ENCODE assay signal across 8 cellular contexts in the genomic region with DNA sequence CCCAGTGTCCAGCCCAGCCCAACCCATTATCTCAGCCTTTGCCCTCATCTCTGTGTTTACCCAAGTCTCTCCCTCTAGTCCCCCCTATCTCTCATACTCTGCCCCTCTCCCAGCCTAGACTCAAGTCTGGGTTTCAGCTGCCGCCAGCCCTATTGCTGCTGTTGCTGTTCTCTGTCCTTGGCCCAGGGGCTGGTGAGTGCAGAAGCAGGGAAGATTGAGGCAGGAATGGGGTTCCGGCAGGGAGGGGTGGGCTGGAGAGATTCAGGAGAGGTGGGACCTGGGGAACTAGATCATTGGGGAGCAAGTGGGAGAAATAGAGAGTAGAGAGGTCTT. TPM values are rescaled to one million over a fixed set of nuclear protein-coding genes. Genes with fewer than 3 reads are reported as not detected.
DNase-seq lines count a peak whose midpoint lies in the region; ATAC-seq and TF ChIP-seq lines count a peak whose summit lies in the region.

No MANE protein-coding gene starts in this region.

- H3K9me3 Mint-ChIP-seq in Calu3 (ENCODE audit: low read depth, unreplicated experiment), result no peaks in the 10 kb centered on the region
- H3K9me3 Mint-ChIP-seq in progenitor cell of endocrine pancreas (ENCODE audit: low read depth), result no peaks in the 10 kb centered on the region

- intact Hi-C loops in Calu3 (cut with micrococcal nuclease; ENCODE audit: unreplicated experiment), result loop anchor here (2.0 kb wide), 1 partner anchor 15 kb away; the partner anchor contains the start of gene HINT2

- H3K27ac ChIP-seq in Peyer's patch, result peak overlapping the region; percentile 88 to 98 (median 96)

- H3K36me3 ChIP-seq in Peyer's patch, result no peaks in the 10 kb centered on the region

- H3K4me3 Mint-ChIP-seq in Calu3 (ENCODE audit: low read depth, unreplicated experiment), result peak overlapping the region; percentile 89
- H3K4me3 Mint-ChIP-seq in progenitor cell of endocrine pancreas (ENCODE audit: low read depth), result peak overlapping the region; percentile 81

- H3K4me3 ChIP-seq in Peyer's patch, result peak overlapping the region; percentile 63 to 99 (median 82)
- H3K4me3 ChIP-seq in epithelial cell of esophagus (ENCODE audit: low read length), result peak overlapping the region; percentile 81

- CTCF ChIA-PET in Calu3 (lab: Charles Lee), result no interaction called here

- TF ChIP-seq CTCF in Calu3 (IDR thresholded peaks at IDR 0.05; ENCODE audit: unreplicated experiment) (no peak), Peyer's patch (IDR thresholded peaks at IDR 0.05) (no peak), epithelial cell of esophagus (IDR thresholded peaks at IDR 0.05; ENCODE audit: insufficient read depth, low read depth, low read length, missing control alignments) (no peak), progenitor cell of endocrine pancreas (IDR thresholded peaks at IDR 0.05; ENCODE audit: unreplicated experiment) (no peak)

- ATAC-seq in GM19023 (IDR thresholded peaks at IDR 0.05; ENCODE audit: unreplicated experiment) (no peak), HG03571 (IDR thresholded peaks at IDR 0.05; ENCODE audit: unreplicated experiment) (no peak)

- H3K27ac Mint-ChIP-seq in Calu3 (ENCODE audit: unreplicated experiment), result no peak overlapping the region
- H3K27ac Mint-ChIP-seq in progenitor cell of endocrine pancreas, result peak overlapping the region; percentile 72

- H3K9me3 ChIP-seq in Peyer's patch, result no peaks in the 10 kb centered on the region

- H3K4me1 ChIP-seq in Peyer's patch, result peaks cover 5 to 18% (median 16%) of the 10 kb centered on the region in 4 donors

- TF ChIP-seq POLR2A in Peyer's patch (IDR thresholded peaks at IDR 0.05), result no peak

- peaks cover 17% of the 10 kb centered on the region for H3K36me3 Mint-ChIP-seq in Calu3 (ENCODE audit: insufficient read depth, unreplicated experiment)
- no peaks in the 10 kb centered on the region for H3K36me3 Mint-ChIP-seq in progenitor cell of endocrine pancreas (ENCODE audit: insufficient read depth)

- no peaks in the 10 kb centered on the region for H3K27me3 ChIP-seq in Peyer's patch

- H3K4me1 Mint-ChIP-seq in Calu3 (ENCODE audit: low read depth, unreplicated experiment) (peaks cover 21% of the 10 kb centered on the region), progenitor cell of endocrine pancreas (ENCODE audit: low read depth) (peaks cover 31% of the 10 kb centered on the region)

- no TSS peak for BruUV-seq in Calu3 (replicated peaks; lab: Mats Ljungman, UMichigan)

- H3K27me3 Mint-ChIP-seq in Calu3 (ENCODE audit: unreplicated experiment), result peaks cover 13% of the 10 kb centered on the region
- peaks cover 3% of the 10 kb centered on the region for H3K27me3 Mint-ChIP-seq in progenitor cell of endocrine pancreas

- no peak for DNase-seq in Calu3
- DNase-seq in Peyer's patch, result no peak
- no peak for DNase-seq in epithelial cell of esophagus (ENCODE audit: low read depth)
- DNase-seq in progenitor cell of endocrine pancreas (ENCODE audit: low spot score, unreplicated experiment), result no peak
- DNase-seq in glomerular visceral epithelial cell (ENCODE audit: extremely low spot score), result no peak
- DNase-seq in SKM-1 treated with dmso at 0.1 percent for 144 hours (lab: John Stamatoyannopoulos, UW; ENCODE audit: unreplicated experiment), result no peak

RNA-seq across cellular contexts. Expression of gene TMEM8B, which starts 0.7 kb away (rescaled TPM):
- total RNA-seq in Calu3 (2022) (2.5 and 3.7 TPM in 2 replicates), Peyer's patch (10 to 100 TPM in 1 of 4 donors, 1 to 10 TPM in 3; 6.0 to 11.6 (median 8.1) TPM), progenitor cell of endocrine pancreas (24.1 and 25.4 TPM in 2 replicates)

RNA-seq across cellular contexts. Expression of gene FAM221B, which starts 1.2 kb away (rescaled TPM):
- total RNA-seq in Calu3 (2022) (not detected in 2 replicates), Peyer's patch (not detected), progenitor cell of endocrine pancreas (not detected in 2 replicates)

RNA-seq across cellular contexts. Expression of gene HINT2, which starts 14.9 kb away (rescaled TPM):
- total RNA-seq in Calu3 (2022) (33.9 and 39.7 TPM in 2 replicates), Peyer's patch (10 to 100 TPM; 19.8 to 40.3 (median 28.7) TPM), progenitor cell of endocrine pancreas (37.7 and 41.5 TPM in 2 replicates)

RNA-seq across cellular contexts. Expression of gene SPAG8, which starts 17.7 kb away (rescaled TPM):
- total RNA-seq in Calu3 (2022), result 0.97 and 1.2 TPM in 2 replicates
- under 1 TPM in 1 of 4 donors, not detected in 3; 0.94 TPM for total RNA-seq in Peyer's patch
- 2.9 and 3.2 TPM in 2 replicates for total RNA-seq in progenitor cell of endocrine pancreas

RNA-seq across cellular contexts. Expression of gene NPR2, which starts 38.3 kb away (rescaled TPM):
- total RNA-seq in Calu3 (2022) (16.8 and 19.2 TPM in 2 replicates), Peyer's patch (10 to 100 TPM in 3 of 4 donors, 1 to 10 TPM in 1; 6.7 to 29.5 (median 21.6) TPM), progenitor cell of endocrine pancreas (17.0 and 23.4 TPM in 2 replicates)
